1 cellular context compared by ENCODE assay signal in the genomic region with DNA sequence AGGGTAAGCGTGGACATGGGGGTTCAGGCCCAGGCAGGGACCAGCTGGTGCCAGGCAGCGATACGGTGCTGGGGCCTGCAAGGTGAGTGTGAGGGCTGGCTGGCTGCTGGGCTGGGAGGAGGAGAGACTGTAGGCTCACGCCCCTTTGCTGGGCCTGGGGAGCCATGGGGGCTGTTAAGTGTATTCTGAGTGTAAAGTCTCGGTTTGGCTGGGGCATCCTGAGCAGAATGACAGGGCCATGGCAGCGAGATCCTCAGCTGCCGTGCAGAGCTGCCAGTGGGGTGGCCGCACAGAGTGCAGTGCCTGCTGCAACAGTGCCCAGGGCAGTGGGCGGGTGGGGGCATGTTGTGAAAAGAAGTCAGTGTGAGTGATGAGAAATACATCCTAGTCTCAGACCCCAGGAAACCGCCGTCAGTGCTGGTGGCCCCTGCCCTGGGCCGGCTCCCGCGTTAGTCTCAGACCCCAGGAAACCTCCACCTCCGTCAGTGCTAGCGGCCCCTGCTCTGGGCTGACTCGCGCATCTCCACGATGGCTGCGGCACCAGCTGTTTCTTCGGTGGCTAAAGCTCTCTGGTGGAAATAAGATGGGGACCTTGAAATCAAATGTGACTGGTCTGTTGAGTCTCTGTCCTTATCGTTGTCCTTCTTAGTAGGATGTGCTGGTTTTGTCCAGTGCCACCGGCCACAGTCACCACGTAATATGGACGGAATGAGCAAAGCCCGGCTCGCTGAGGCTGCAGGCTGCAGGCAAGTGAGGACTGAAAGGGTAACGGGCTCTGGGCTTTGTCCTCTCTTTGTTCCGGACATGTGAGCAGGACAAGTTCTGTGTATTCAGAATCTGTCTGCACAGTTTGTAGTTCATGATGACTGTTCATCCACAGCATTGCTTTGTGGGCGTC.
TF ChIP-seq lines count a peak whose summit lies in the region.

No MANE protein-coding gene starts in this region.

TF ChIP-seq in WTC11, 78 proteins besides CTCF, POLR2A, EP300 and RAD21 (continued from another document):
- TF ChIP-seq TEAD1 (CRISPR knock-in tag; IDR thresholded peaks at IDR 0.05): no peak
- TF ChIP-seq, protein P1, sequence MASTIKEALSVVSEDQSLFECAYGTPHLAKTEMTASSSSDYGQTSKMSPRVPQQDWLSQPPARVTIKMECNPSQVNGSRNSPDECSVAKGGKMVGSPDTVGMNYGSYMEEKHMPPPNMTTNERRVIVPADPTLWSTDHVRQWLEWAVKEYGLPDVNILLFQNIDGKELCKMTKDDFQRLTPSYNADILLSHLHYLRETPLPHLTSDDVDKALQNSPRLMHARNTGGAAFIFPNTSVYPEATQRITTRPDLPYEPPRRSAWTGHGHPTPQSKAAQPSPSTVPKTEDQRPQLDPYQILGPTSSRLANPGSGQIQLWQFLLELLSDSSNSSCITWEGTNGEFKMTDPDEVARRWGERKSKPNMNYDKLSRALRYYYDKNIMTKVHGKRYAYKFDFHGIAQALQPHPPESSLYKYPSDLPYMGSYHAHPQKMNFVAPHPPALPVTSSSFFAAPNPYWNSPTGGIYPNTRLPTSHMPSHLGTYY (CRISPR knock-in tag; IDR thresholded peaks at IDR 0.05): no peak
- TF ChIP-seq, protein P2, sequence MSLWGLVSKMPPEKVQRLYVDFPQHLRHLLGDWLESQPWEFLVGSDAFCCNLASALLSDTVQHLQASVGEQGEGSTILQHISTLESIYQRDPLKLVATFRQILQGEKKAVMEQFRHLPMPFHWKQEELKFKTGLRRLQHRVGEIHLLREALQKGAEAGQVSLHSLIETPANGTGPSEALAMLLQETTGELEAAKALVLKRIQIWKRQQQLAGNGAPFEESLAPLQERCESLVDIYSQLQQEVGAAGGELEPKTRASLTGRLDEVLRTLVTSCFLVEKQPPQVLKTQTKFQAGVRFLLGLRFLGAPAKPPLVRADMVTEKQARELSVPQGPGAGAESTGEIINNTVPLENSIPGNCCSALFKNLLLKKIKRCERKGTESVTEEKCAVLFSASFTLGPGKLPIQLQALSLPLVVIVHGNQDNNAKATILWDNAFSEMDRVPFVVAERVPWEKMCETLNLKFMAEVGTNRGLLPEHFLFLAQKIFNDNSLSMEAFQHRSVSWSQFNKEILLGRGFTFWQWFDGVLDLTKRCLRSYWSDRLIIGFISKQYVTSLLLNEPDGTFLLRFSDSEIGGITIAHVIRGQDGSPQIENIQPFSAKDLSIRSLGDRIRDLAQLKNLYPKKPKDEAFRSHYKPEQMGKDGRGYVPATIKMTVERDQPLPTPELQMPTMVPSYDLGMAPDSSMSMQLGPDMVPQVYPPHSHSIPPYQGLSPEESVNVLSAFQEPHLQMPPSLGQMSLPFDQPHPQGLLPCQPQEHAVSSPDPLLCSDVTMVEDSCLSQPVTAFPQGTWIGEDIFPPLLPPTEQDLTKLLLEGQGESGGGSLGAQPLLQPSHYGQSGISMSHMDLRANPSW (CRISPR knock-in tag; conservative IDR thresholded peaks at IDR 0.05; ENCODE audit: low read depth): no peak
